ENCODE assay signal across 27 cellular contexts in the genomic region with DNA sequence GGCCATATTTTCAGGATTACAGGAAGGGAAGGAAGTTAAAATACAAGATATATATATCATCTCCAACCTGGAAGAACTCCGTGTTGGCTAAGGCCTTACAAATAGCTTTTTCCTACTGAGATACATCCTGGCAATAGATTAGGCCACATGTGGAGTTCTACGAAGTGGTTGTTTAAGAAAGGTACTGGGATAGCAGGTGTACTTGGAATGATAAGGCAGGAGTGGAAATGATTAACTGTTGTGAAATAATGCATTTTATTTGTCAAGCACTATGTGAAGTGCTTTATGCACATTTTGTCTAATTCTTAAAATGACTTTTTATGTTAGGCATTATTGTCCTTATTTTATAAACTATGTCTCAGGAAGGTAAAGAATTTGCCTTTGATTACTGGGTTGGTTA. TPM values are rescaled to one million over a fixed set of nuclear protein-coding genes. Genes with fewer than 3 reads are reported as not detected.
DNase-seq lines count a peak whose midpoint lies in the region; ATAC-seq, FAIRE-seq and TF ChIP-seq lines count a peak whose summit lies in the region.
"Had no signal": no experiment of that assay in that cellular context is flagged by ENCODE, and none has a peak within 500 bp of the region (broad histone marks: within the 10 kb centered on the region; RNA-seq: fewer than 3 reads in every experiment).

No MANE protein-coding gene starts in this region.

- CTCF ChIA-PET in OCI-LY7 (lab: Charles Lee; ENCODE audit: unreplicated experiment) = no interaction called here

- H3K36me3 ChIP-seq in Karpas-422 (ENCODE audit: insufficient read depth, low read length) = no peaks in the 10 kb centered on the region
- no peaks in the 10 kb centered on the region for H3K36me3 ChIP-seq in OCI-LY7 (ENCODE audit: insufficient read depth, low read length)
- no peaks in the 10 kb centered on the region for H3K36me3 ChIP-seq in pancreas
- H3K36me3 ChIP-seq: BE2C, BLaER1 had no signal

- no peak overlapping the region for H3K4me3 ChIP-seq in Karpas-422 (ENCODE audit: low read length)
- H3K4me3 ChIP-seq in OCI-LY7 (ENCODE audit: low read depth, low read length, poor library complexity, severe bottlenecking) = no peak overlapping the region
- H3K4me3 ChIP-seq in pancreas = no peak overlapping the region
- H3K4me3 ChIP-seq: BLaER1, GM12878 had no signal

- H3K4me2 ChIP-seq in Karpas-422 (ENCODE audit: low read depth, low read length, poor library complexity, severe bottlenecking) (no peak overlapping the region), OCI-LY7 (ENCODE audit: low read length) (no peak overlapping the region)
- H3K4me2 ChIP-seq: BLaER1 had no signal

- H3K9me3 ChIP-seq in Karpas-422 (ENCODE audit: low read length) (no peaks in the 10 kb centered on the region), OCI-LY7 (ENCODE audit: low read length) (no peaks in the 10 kb centered on the region), pancreas (no peaks in the 10 kb centered on the region)
- H3K9me3 ChIP-seq: BE2C, BLaER1 had no signal

- no peak for FAIRE-seq in pancreas (lab: Jason Lieb, UNC)
- FAIRE-seq: A204.1, GM12878, GM12892, GM18507 had no signal

- H4K20me1 ChIP-seq in Karpas-422 (ENCODE audit: insufficient read depth, low read depth, low read length) = no peaks in the 10 kb centered on the region
- no peaks in the 10 kb centered on the region for H4K20me1 ChIP-seq in OCI-LY7 (ENCODE audit: insufficient read depth, low read length)
- H4K20me1 ChIP-seq: BLaER1 had no signal

- H3K79me2 ChIP-seq in Karpas-422 (ENCODE audit: low read length) (no peaks in the 10 kb centered on the region), OCI-LY7 (ENCODE audit: insufficient read depth, low read depth, low read length) (no peaks in the 10 kb centered on the region)

- POLR2A ChIA-PET in OCI-LY7 (lab: Charles Lee) = interaction anchor here (0.9 to 2.6 kb wide), 7 partner anchors 8 to 150 kb away, joined by 3 to 10 read pairs (median 3); no protein-coding TSS in a partner anchor

- H2AFZ ChIP-seq in Karpas-422 (ENCODE audit: low read length) = peak overlapping the region; percentile 1; the same call in 1 of the 2 replicates
- peak overlapping the region; percentile 56; the same call in 1 of the 2 replicates for H2AFZ ChIP-seq in OCI-LY7 (ENCODE audit: low read length)

- no peaks in the 10 kb centered on the region for H3K27me3 ChIP-seq in Karpas-422 (ENCODE audit: low read length)
- H3K27me3 ChIP-seq in pancreas = no peaks in the 10 kb centered on the region
- H3K27me3 ChIP-seq: BE2C, BLaER1 had no signal

- no peak for DNase-seq in Karpas-422
- no peak for DNase-seq in OCI-LY7 (ENCODE audit: low spot score)
- no peak for DNase-seq in central memory CD4-positive, alpha-beta T cell
- no peak for DNase-seq in pancreas
- DNase-seq: 8988T; ACHN; BE2C; C1 segment of cervical spinal cord; CD4-positive, alpha-beta memory T cell; CD4-positive, CD25-positive, alpha-beta regulatory T cell; CD8-positive, alpha-beta memory T cell; COR-L47; DMS 273 treated with DMSO at 0.1 percent for 48 hours; DMS153; DMS53; DMS79; DND-41; EL; GDM1 had no signal

- intact Hi-C loops in OCI-LY7 (cut with micrococcal nuclease; ENCODE audit: unreplicated experiment) (no loop called here), pancreas (cut with DNase I) (no loop called here)

- no TSS peak for BruUV-seq in OCI-LY7 (replicated peaks; lab: Mats Ljungman, UMichigan)

- peaks cover 32% of the 10 kb centered on the region for H3K4me1 ChIP-seq in Karpas-422 (ENCODE audit: low read length)
- H3K4me1 ChIP-seq in OCI-LY7 (ENCODE audit: insufficient read depth, low read length, poor library complexity, severe bottlenecking) = peaks cover 21% of the 10 kb centered on the region
- no peaks in the 10 kb centered on the region for H3K4me1 ChIP-seq in pancreas
- H3K4me1 ChIP-seq: BE2C, BLaER1 had no signal

- no peak overlapping the region for H3K9ac ChIP-seq in Karpas-422 (ENCODE audit: low read length)
- H3K9ac ChIP-seq: BLaER1 had no signal

- H3K27ac ChIP-seq in Karpas-422 (ENCODE audit: low read length) (no peak overlapping the region), OCI-LY7 (ENCODE audit: low read depth, low read length, poor library complexity, severe bottlenecking) (no peak overlapping the region), pancreas (no peak overlapping the region)
- H3K27ac ChIP-seq: BLaER1 had no signal

- ATAC-seq in GM21786 (IDR thresholded peaks at IDR 0.05; ENCODE audit: unreplicated experiment) (no peak), pancreas (no peak)
- ATAC-seq: GM12878 had no signal

- 60% methylated on average over 2 of the region's 2 CpGs for WGBS in pancreas, 2 donors

- TF ChIP-seq CTCF in OCI-LY7 (conservative IDR thresholded peaks at IDR 0.05; ENCODE audit: low read length) (no peak), pancreas (IDR thresholded peaks at IDR 0.05) (no peak)

- no peaks in the 10 kb centered on the region for H3K9me2 ChIP-seq in Karpas-422 (replicated peaks; ENCODE audit: insufficient read depth, low read length)
- H3K9me2 ChIP-seq in OCI-LY7 (ENCODE audit: insufficient read depth, low read length) = no peaks in the 10 kb centered on the region

RNA-seq across cellular contexts. Expression of a gene that starts 18.9 kb away (rescaled TPM):
- total RNA-seq in Karpas-422 (2014; rRNA removed; shearing (Covaris generic); ENCODE audit: low replicate concordance) = 21.6 and 50.4 TPM in 2 replicates
- 45.5 and 55.1 TPM in 2 replicates for total RNA-seq in OCI-LY7 (2014; rRNA removed; shearing (Covaris generic))
- total RNA-seq in OCI-LY7 (2022) = 43.3 and 48.7 TPM in 2 replicates
- 10 to 100 TPM; 12.4 to 24.2 (median 18.1) TPM for total RNA-seq in pancreas
- polyA plus RNA-seq in pancreas = 10 to 100 TPM; 48.7 to 50.8 TPM

RNA-seq across cellular contexts. Expression of a gene that starts 50.6 kb away (rescaled TPM):
- 0.07 TPM in 1 of 2 replicates, not detected in the other for total RNA-seq in Karpas-422 (2014; rRNA removed; shearing (Covaris generic); ENCODE audit: low replicate concordance)
- total RNA-seq in OCI-LY7 (2014; rRNA removed; shearing (Covaris generic)) = not detected in 2 replicates
- not detected in 2 replicates for total RNA-seq in OCI-LY7 (2022)
- under 1 TPM in 5 of 6 donors, not detected in 1; 0.06 to 0.28 (median 0.23) TPM for total RNA-seq in pancreas
- 1 to 10 TPM in 1 of 2 donors, under 1 TPM in 1; 0.11 to 1.2 TPM for polyA plus RNA-seq in pancreas
- total RNA-seq: CD4-positive, alpha-beta memory T cell; CD4-positive, CD25-positive, alpha-beta regulatory T cell; CD8-positive, alpha-beta memory T cell; G401 had no signal
- polyA plus RNA-seq: CD14-positive monocyte; CD4-positive, alpha-beta memory T cell; CD4-positive, CD25-positive, alpha-beta regulatory T cell; CD8-positive, alpha-beta memory T cell had no signal
